ENCODE assay signal across 20 cellular contexts in genomic region chr22:37224757-37225420, GRCh38. TPM values are rescaled to one million over a fixed set of nuclear protein-coding genes. Genes with fewer than 3 reads are reported as not detected.
A peak's percentile ranks its signal among the peaks of the same experiment; 100 is the strongest.
DNase-seq lines count a peak whose midpoint lies in the region; ATAC-seq, FAIRE-seq and TF ChIP-seq lines count a peak whose summit lies in the region.
"Had no signal": no experiment of that assay in that cellular context is flagged by ENCODE, and none has a peak within 500 bp of the region (broad histone marks: within the 10 kb centered on the region; RNA-seq: fewer than 3 reads in every experiment).

No MANE protein-coding gene starts in this region.

- TF ChIP-seq CTCF in CD4-positive, alpha-beta T cell (IDR thresholded peaks at IDR 0.05): no peak

- peak; percentile 87 for FAIRE-seq in GM12892 (lab: Jason Lieb, UNC)
- FAIRE-seq: colon had no signal

- TF ChIP-seq POLR2A in GM12892 (IDR thresholded peaks at IDR 0.05; ENCODE audit: low read depth, low read length): no peak

- no peak for DNase-seq in CD4-positive, alpha-beta T cell
- DNase-seq in GM12892 (ENCODE audit: insufficient read length): no peak
- no peak for DNase-seq in activated CD8-positive, alpha-beta T cell treated with anti-CD3 and anti-CD28 coated beads, Interleukin-2, amount 10 ng/mL, durations not matched to agents 7 days and 5 days
- DNase-seq in naive B cell: no peak
- no peak for DNase-seq in NCI-H2227 treated with DMSO at 0.1 percent for 48 hours (lab: John Stamatoyannopoulos, UW)
- no peak for DNase-seq in activated gamma-delta T cell treated with Interleukin-2 at 50 U/mL for 16 hours
- DNase-seq: activated CD8-positive, alpha-beta memory T cell treated with anti-CD3 and anti-CD28 coated beads, Interleukin-2, amount 50 U/mL, for 48 hours; DMS79; NCI-H446 had no signal

- intact Hi-C loops in CD4-positive, alpha-beta T cell (cut with DNase I, micrococcal nuclease): loop anchor here in 1 of 2 experiments (2.0 kb wide), 1 partner anchor 36 kb away; no protein-coding TSS in a partner anchor

- peak overlapping the region; percentile 84 for H3K27ac Mint-ChIP-seq in CD4-positive, alpha-beta T cell
- peak overlapping the region; percentile 96 for H3K27ac Mint-ChIP-seq in activated CD8-positive, alpha-beta T cell treated with anti-CD3 and anti-CD28 coated beads, Interleukin-2, amount 10 ng/mL, durations not matched to agents 7 days and 5 days
- H3K27ac Mint-ChIP-seq in naive B cell: peak overlapping the region in 5 of 6 donors; percentile 96 to 100 (median 99)

- no peaks in the 10 kb centered on the region for H3K9me3 ChIP-seq in CD4-positive, alpha-beta T cell (ENCODE audit: control insufficient read depth, low read length)
- H3K9me3 ChIP-seq: ascending aorta, BLaER1, right atrium auricular region, tibial nerve had no signal

- CTCF ChIA-PET in CD4-positive, alpha-beta T cell (lab: Charles Lee): interaction anchor here (1.2 to 1.5 kb wide), 3 partner anchors 13 to 35 kb away, joined by 5 to 9 read pairs (median 7); no protein-coding TSS in a partner anchor
- CTCF ChIA-PET in activated CD8-positive, alpha-beta T cell treated with anti-CD3 and anti-CD28 coated beads, Interleukin-2, amount 10 ng/mL, durations not matched to agents 7 days and 5 days (lab: Charles Lee): interaction anchor here (0.8 to 5.0 kb wide), 7 partner anchors 8 to 40 kb away, joined by 3 to 47 read pairs (median 4); no protein-coding TSS in a partner anchor

- peaks cover 76% of the 10 kb centered on the region for H3K36me3 Mint-ChIP-seq in CD4-positive, alpha-beta T cell (ENCODE audit: low read depth)
- peaks cover 85% of the 10 kb centered on the region for H3K36me3 Mint-ChIP-seq in activated CD8-positive, alpha-beta T cell treated with anti-CD3 and anti-CD28 coated beads, Interleukin-2, amount 10 ng/mL, durations not matched to agents 7 days and 5 days (ENCODE audit: low read depth)
- H3K36me3 Mint-ChIP-seq in naive B cell: peaks cover 11 to 40% of the 10 kb centered on the region in 2 donors

- ATAC-seq in CD4-positive, alpha-beta T cell (ENCODE audit: poor library complexity): no peak
- ATAC-seq in activated CD8-positive, alpha-beta T cell treated with anti-CD3 and anti-CD28 coated beads, Interleukin-2, amount 10 ng/mL, durations not matched to agents 7 days and 5 days: no peak
- no peak for ATAC-seq in naive B cell (ENCODE audit: low read depth in 2 of 2)
- no peak for ATAC-seq in HG02970 (IDR thresholded peaks at IDR 0.05; ENCODE audit: low FRiP score, unreplicated experiment)
- ATAC-seq in HG02763 (IDR thresholded peaks at IDR 0.05; ENCODE audit: unreplicated experiment): no peak

- H3K27ac ChIP-seq in CD4-positive, alpha-beta T cell (ENCODE audit: low read depth, low read length): peak overlapping the region; percentile 82
- H3K27ac ChIP-seq: ascending aorta, BLaER1, right atrium auricular region, SK-N-MC had no signal

- H3K9me3 Mint-ChIP-seq in CD4-positive, alpha-beta T cell: peaks cover 2% of the 10 kb centered on the region
- peaks cover 14% of the 10 kb centered on the region for H3K9me3 Mint-ChIP-seq in activated CD8-positive, alpha-beta T cell treated with anti-CD3 and anti-CD28 coated beads, Interleukin-2, amount 10 ng/mL, durations not matched to agents 7 days and 5 days (ENCODE audit: insufficient read depth)
- H3K9me3 Mint-ChIP-seq in naive B cell: peaks cover 0 to 5% (median 0%) of the 10 kb centered on the region in 7 donors
- H3K9me3 Mint-ChIP-seq: neural crest cell had no signal

- H3K4me1 Mint-ChIP-seq in CD4-positive, alpha-beta T cell (ENCODE audit: low read depth): peaks cover 89% of the 10 kb centered on the region
- peaks cover 91% of the 10 kb centered on the region for H3K4me1 Mint-ChIP-seq in activated CD8-positive, alpha-beta T cell treated with anti-CD3 and anti-CD28 coated beads, Interleukin-2, amount 10 ng/mL, durations not matched to agents 7 days and 5 days (ENCODE audit: low read depth)
- H3K4me1 Mint-ChIP-seq in naive B cell: peaks cover 75 to 89% (median 86%) of the 10 kb centered on the region in 3 donors
- H3K4me1 Mint-ChIP-seq: neural crest cell had no signal

- H3K27me3 ChIP-seq in CD4-positive, alpha-beta T cell (ENCODE audit: control insufficient read depth, insufficient read depth, low read length): no peaks in the 10 kb centered on the region
- H3K27me3 ChIP-seq: ascending aorta, BLaER1, right atrium auricular region had no signal

- no peaks in the 10 kb centered on the region for H3K27me3 Mint-ChIP-seq in CD4-positive, alpha-beta T cell
- H3K27me3 Mint-ChIP-seq in activated CD8-positive, alpha-beta T cell treated with anti-CD3 and anti-CD28 coated beads, Interleukin-2, amount 10 ng/mL, durations not matched to agents 7 days and 5 days (ENCODE audit: low read depth): no peaks in the 10 kb centered on the region
- no peaks in the 10 kb centered on the region for H3K27me3 Mint-ChIP-seq in naive B cell

- POLR2A ChIA-PET in CD4-positive, alpha-beta T cell (lab: Charles Lee): interaction anchor here (0.6 to 5.5 kb wide), 3 partner anchors 17 to 892 kb away, joined by 3 to 175 read pairs (median 57); partner anchors contain the start of gene RAC2
- POLR2A ChIA-PET in activated CD8-positive, alpha-beta T cell treated with anti-CD3 and anti-CD28 coated beads, Interleukin-2, amount 10 ng/mL, durations not matched to agents 7 days and 5 days (lab: Charles Lee): interaction anchor here (0.6 to 12.2 kb wide), 3 partner anchors 17 to 58 kb away, joined by 3 to 249 read pairs (median 5); partner anchors contain the start of gene RAC2

- H3K4me3 Mint-ChIP-seq in CD4-positive, alpha-beta T cell: peak overlapping the region; percentile 25
- peak overlapping the region; percentile 65 for H3K4me3 Mint-ChIP-seq in activated CD8-positive, alpha-beta T cell treated with anti-CD3 and anti-CD28 coated beads, Interleukin-2, amount 10 ng/mL, durations not matched to agents 7 days and 5 days
- peak overlapping the region in 6 of 8 donors; percentile 30 to 85 (median 76) for H3K4me3 Mint-ChIP-seq in naive B cell
- H3K4me3 Mint-ChIP-seq: neural crest cell had no signal

RNA-seq across cellular contexts. Expression of gene SSTR3, which starts 12.6 kb away (rescaled TPM):
- total RNA-seq in CD4-positive, alpha-beta T cell: 1 to 10 TPM; 1.9 to 2.1 TPM
- polyA plus RNA-seq in GM12892 (2012; ENCODE audit: missing spikeins): 2.8 TPM
- total RNA-seq in activated CD8-positive, alpha-beta T cell treated with anti-CD3 and anti-CD28 coated beads, Interleukin-2, amount 10 ng/mL, durations not matched to agents 7 days and 5 days: 1 to 10 TPM; 3.5 to 3.6 TPM
- under 1 TPM in 5 of 6 donors, not detected in 1; 0.08 to 0.63 (median 0.45) TPM for polyA plus RNA-seq in naive B cell (ENCODE audit: low read depth in 6 of 6)
- total RNA-seq: ascending aorta, epithelial cell of proximal tubule, LHCN-M2, right atrium auricular region, tibial nerve had no signal

RNA-seq across cellular contexts. Expression of gene RAC2, which starts 19.2 kb away (rescaled TPM):
- total RNA-seq in CD4-positive, alpha-beta T cell: 100 to 1,000 TPM; 174 to 180 TPM
- 247 TPM for polyA plus RNA-seq in GM12892 (2012; ENCODE audit: missing spikeins)
- 1,000 to 10,000 TPM; 1,167 to 1,252 TPM for total RNA-seq in activated CD8-positive, alpha-beta T cell treated with anti-CD3 and anti-CD28 coated beads, Interleukin-2, amount 10 ng/mL, durations not matched to agents 7 days and 5 days
- polyA plus RNA-seq in naive B cell (ENCODE audit: low read depth in 6 of 6): 100 to 1,000 TPM; 671 to 842 (median 780) TPM

RNA-seq across cellular contexts. Expression of gene C1QTNF6, which starts 36.8 kb away (rescaled TPM):
- 10 to 100 TPM; 11.9 to 12.1 TPM for total RNA-seq in CD4-positive, alpha-beta T cell
- polyA plus RNA-seq in GM12892 (2012; ENCODE audit: missing spikeins): 4.9 TPM
- 1 to 10 TPM; 6.1 to 6.2 TPM for total RNA-seq in activated CD8-positive, alpha-beta T cell treated with anti-CD3 and anti-CD28 coated beads, Interleukin-2, amount 10 ng/mL, durations not matched to agents 7 days and 5 days
- 1 to 10 TPM in 5 of 6 donors, not detected in 1; 1.1 to 2.0 (median 1.5) TPM for polyA plus RNA-seq in naive B cell (ENCODE audit: low read depth in 6 of 6)

RNA-seq across cellular contexts. Expression of gene CYTH4, which starts 57.4 kb away (rescaled TPM):
- total RNA-seq in CD4-positive, alpha-beta T cell: 100 to 1,000 TPM; 134 to 138 TPM
- 12.8 TPM for polyA plus RNA-seq in GM12892 (2012; ENCODE audit: missing spikeins)
- 100 to 1,000 TPM; 107 to 114 TPM for total RNA-seq in activated CD8-positive, alpha-beta T cell treated with anti-CD3 and anti-CD28 coated beads, Interleukin-2, amount 10 ng/mL, durations not matched to agents 7 days and 5 days
- 10 to 100 TPM; 29.3 to 74.9 (median 46.1) TPM for polyA plus RNA-seq in naive B cell (ENCODE audit: low read depth in 6 of 6)
- total RNA-seq: epithelial cell of proximal tubule, LHCN-M2, neural crest cell had no signal

Comparison
In these comparisons a context has a peak if more than half of its experiments do, and no peak if none do; other contexts are left out.
1. H3K4me3 Mint-ChIP-seq: peak in every context shown above with its lines; median percentile 76 in naive B cell; 65 in activated CD8-positive, alpha-beta T cell treated with anti-CD3 and anti-CD28 coated beads, Interleukin-2, amount 10 ng/mL, durations not matched to agents 7 days and 5 days; 25 in CD4-positive, alpha-beta T cell.
2. RNA of gene RAC2, which starts 19.2 kb away (total RNA-seq): 1,167 to 1,252 TPM in activated CD8-positive, alpha-beta T cell treated with anti-CD3 and anti-CD28 coated beads, Interleukin-2, amount 10 ng/mL, durations not matched to agents 7 days and 5 days; 174 to 180 TPM in CD4-positive, alpha-beta T cell; every median in the first group is over 4 times any median in the second.
3. Peak in every context shown above with its lines, with median percentiles within 50 percentile points of each other: H3K27ac Mint-ChIP-seq.